ENCODE assay signal across 10 cellular contexts in the genomic region with DNA sequence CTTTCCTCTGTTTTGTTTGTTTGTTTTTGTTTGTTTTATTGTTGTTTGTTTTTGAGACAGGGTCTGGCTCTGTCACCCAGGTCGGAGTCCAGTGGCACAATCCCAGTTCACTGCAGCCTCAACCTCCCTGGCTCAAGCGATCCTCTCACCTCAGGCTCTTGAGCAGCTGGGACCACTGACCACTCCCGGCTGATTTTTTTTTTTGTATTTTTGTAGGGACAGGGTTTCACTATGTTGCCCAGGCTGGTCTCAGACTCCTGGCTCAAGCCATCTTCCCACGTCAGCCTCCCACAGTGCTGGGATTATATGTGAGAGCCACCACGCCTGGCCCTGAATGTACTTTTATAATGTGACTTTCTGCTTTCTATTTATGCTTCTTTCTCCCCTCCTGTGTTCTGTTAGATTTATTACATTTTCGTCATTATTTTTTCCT. TPM values are rescaled to one million over a fixed set of nuclear protein-coding genes. Genes with fewer than 3 reads are reported as not detected.
DNase-seq lines count a peak whose midpoint lies in the region; ATAC-seq and TF ChIP-seq lines count a peak whose summit lies in the region.
"Had no signal": no experiment of that assay in that cellular context is flagged by ENCODE, and none has a peak within 500 bp of the region (broad histone marks: within the 10 kb centered on the region; RNA-seq: fewer than 3 reads in every experiment).

No MANE protein-coding gene starts in this region.

- peaks cover 0 to 36% (median 20%) of the 10 kb centered on the region in 12 donors for H3K4me1 ChIP-seq in heart left ventricle
- peaks cover 13% of the 10 kb centered on the region for H3K4me1 ChIP-seq in lower lobe of right lung
- peaks cover 13% of the 10 kb centered on the region for H3K4me1 ChIP-seq in upper lobe of right lung

- intact Hi-C loops in heart left ventricle (cut with DNase I) (no loop called here), Right ventricle myocardium superior (cut with DNase I) (no loop called here), lower lobe of right lung (cut with DNase I) (no loop called here), upper lobe of right lung (cut with DNase I) (no loop called here)

- 88 to 94% (median 92%) methylated on average over 6 of the region's 6 CpGs for WGBS in heart left ventricle, 4 donors

- H3K27me3 ChIP-seq in heart left ventricle (no peaks in the 10 kb centered on the region), lower lobe of right lung (ENCODE audit: low read depth) (no peaks in the 10 kb centered on the region), upper lobe of right lung (no peaks in the 10 kb centered on the region)

- no peak for TF ChIP-seq POLR2A in heart left ventricle (IDR thresholded peaks at IDR 0.05)

- H3K9me3 ChIP-seq in heart left ventricle = no peaks in the 10 kb centered on the region
- H3K9me3 ChIP-seq in lower lobe of right lung = no peaks in the 10 kb centered on the region
- H3K9me3 ChIP-seq in upper lobe of right lung = no peaks in the 10 kb centered on the region

- no peak for ATAC-seq in heart left ventricle
- no peak for ATAC-seq in Right ventricle myocardium superior (ENCODE audit: poor library complexity)
- ATAC-seq in lower lobe of right lung = no peak
- no peak for ATAC-seq in upper lobe of right lung
- no peak for ATAC-seq in GM19397 (IDR thresholded peaks at IDR 0.05; ENCODE audit: unreplicated experiment)
- no peak for ATAC-seq in GM18520 (IDR thresholded peaks at IDR 0.05; ENCODE audit: unreplicated experiment)

- peak overlapping the region in 8 of 12 donors; percentile 65 to 96 (median 80) for H3K4me3 ChIP-seq in heart left ventricle
- H3K4me3 ChIP-seq in astrocyte of the spinal cord (ENCODE audit: low read depth, low read length) = peak overlapping the region; percentile 47
- peak overlapping the region; percentile 75 for H3K4me3 ChIP-seq in lower lobe of right lung
- H3K4me3 ChIP-seq in upper lobe of right lung = peak overlapping the region; percentile 71

- no peak for DNase-seq in heart left ventricle
- no peak for DNase-seq in Right ventricle myocardium superior
- DNase-seq in astrocyte of the spinal cord (ENCODE audit: low read depth, low spot score) = no peak
- DNase-seq in lower lobe of right lung = no peak
- no peak for DNase-seq in upper lobe of right lung
- DNase-seq in retina = no peak
- DNase-seq: DMS79, RPMI8226 had no signal

- in situ Hi-C loops in astrocyte of the spinal cord (cut with HindIII; ENCODE audit: low sequenced_read_pairs) = no loop called here

- peak overlapping the region in 7 of 12 donors; percentile 81 to 96 (median 88) for H3K27ac ChIP-seq in heart left ventricle
- H3K27ac ChIP-seq in lower lobe of right lung = peak overlapping the region; percentile 90
- no peak overlapping the region for H3K27ac ChIP-seq in upper lobe of right lung

- no peak for TF ChIP-seq CTCF in heart left ventricle (IDR thresholded peaks at IDR 0.05)
- TF ChIP-seq CTCF in astrocyte of the spinal cord (IDR thresholded peaks at IDR 0.05; ENCODE audit: low read depth, low read length) = no peak
- TF ChIP-seq CTCF in lower lobe of right lung (IDR thresholded peaks at IDR 0.05) = no peak
- TF ChIP-seq CTCF in upper lobe of right lung (IDR thresholded peaks at IDR 0.05) = no peak

- no peaks in the 10 kb centered on the region for H3K36me3 ChIP-seq in heart left ventricle
- H3K36me3 ChIP-seq in lower lobe of right lung = no peaks in the 10 kb centered on the region
- H3K36me3 ChIP-seq in upper lobe of right lung = no peaks in the 10 kb centered on the region

RNA-seq across cellular contexts. Expression of a gene that starts 5.0 kb away (rescaled TPM):
- total RNA-seq in heart left ventricle (under 1 TPM in 3 of 9 donors, not detected in 6; 0.17 to 0.58 (median 0.29) TPM), Right ventricle myocardium superior (not detected), lower lobe of right lung (not detected), upper lobe of right lung (0.90 TPM)
- polyA plus RNA-seq in heart left ventricle = not detected

RNA-seq across cellular contexts. Expression of a gene that starts 9.0 kb away (rescaled TPM):
- total RNA-seq in heart left ventricle = 1 to 10 TPM in 6 of 9 donors, under 1 TPM in 3; 0.35 to 2.4 (median 1.1) TPM
- polyA plus RNA-seq in heart left ventricle = 1 to 10 TPM; 1.6 to 7.9 TPM
- total RNA-seq in Right ventricle myocardium superior = 2.1 TPM
- 1.4 TPM for total RNA-seq in lower lobe of right lung
- 1.5 TPM for total RNA-seq in upper lobe of right lung

RNA-seq across cellular contexts. Expression of a gene that starts 19.2 kb away (rescaled TPM):
- total RNA-seq in heart left ventricle = 100 to 1,000 TPM in 7 of 9 donors, 10 to 100 TPM in 2; 83.8 to 275 (median 172) TPM
- polyA plus RNA-seq in heart left ventricle = 100 to 1,000 TPM in 1 of 2 donors, 10 to 100 TPM in 1; 52.9 to 181 TPM
- total RNA-seq in Right ventricle myocardium superior = 154 TPM
- 341 TPM for total RNA-seq in lower lobe of right lung
- 328 TPM for total RNA-seq in upper lobe of right lung
